In the genomic region with DNA sequence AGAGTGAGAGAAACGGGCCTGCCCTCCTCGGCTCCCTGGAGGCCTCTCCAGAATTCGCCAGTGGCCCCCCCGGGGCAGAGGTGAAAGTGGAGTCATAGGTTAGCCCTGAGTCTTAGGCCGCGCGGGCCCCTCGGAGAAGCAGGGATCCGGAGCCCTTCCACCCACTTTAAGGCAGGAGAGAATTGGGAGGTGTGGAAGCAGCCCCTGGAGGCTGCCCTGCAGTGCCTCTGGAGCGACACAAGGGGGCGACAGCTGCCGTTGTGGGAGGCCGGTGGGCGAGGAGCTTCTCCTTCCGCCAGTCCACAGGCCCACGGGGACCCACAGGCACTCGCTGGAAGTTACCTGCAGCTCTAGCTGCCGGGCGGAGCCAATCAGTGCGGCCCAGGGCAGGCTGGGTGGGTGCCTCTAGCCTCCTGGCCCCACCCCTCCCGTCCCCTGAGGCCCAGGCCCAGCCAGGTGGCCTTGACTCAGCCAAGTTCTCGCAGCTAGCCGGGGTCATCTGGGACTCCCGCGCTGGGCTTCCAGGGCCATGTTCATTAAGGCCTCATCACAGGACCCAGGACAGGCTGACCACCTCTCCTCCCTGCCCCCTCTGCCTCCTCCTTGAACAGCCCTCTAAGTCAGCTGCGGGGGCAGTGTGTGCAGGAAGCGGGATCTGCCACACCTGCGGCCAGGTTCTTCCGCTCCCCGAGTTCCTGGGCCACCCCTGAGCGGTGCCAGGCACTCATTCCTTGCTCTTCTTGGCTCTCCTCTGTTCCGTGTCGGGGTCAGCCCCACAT, we compare ENCODE assay signal across 8 cellular contexts. TPM values are rescaled to one million over a fixed set of nuclear protein-coding genes. Genes with fewer than 3 reads are reported as not detected.
DNase-seq lines count a peak whose midpoint lies in the region; ATAC-seq and TF ChIP-seq lines count a peak whose summit lies in the region.

No MANE protein-coding gene starts in this region.

- ATAC-seq in Panc1 (peak; percentile 13; the same call in 1 of the 2 replicates), sciatic nerve (peak; percentile 44), GM21526 (IDR thresholded peaks at IDR 0.05; ENCODE audit: low FRiP score, unreplicated experiment) (no peak), GM21360 (IDR thresholded peaks at IDR 0.05; ENCODE audit: unreplicated experiment) (no peak)

- intact Hi-C loops in Panc1 (cut with micrococcal nuclease; ENCODE audit: unreplicated experiment), result no loop called here
- intact Hi-C loops in sciatic nerve (cut with DNase I), result loop anchor here (5.0 to 10.0 kb wide), 2 partner anchors 740 to 1013 kb away; no protein-coding TSS in a partner anchor

- no peaks in the 10 kb centered on the region for H3K9me3 ChIP-seq in Panc1 (ENCODE audit: control insufficient read depth, insufficient read depth, low read depth, low read length)

- POLR2A ChIA-PET in Panc1 (lab: Charles Lee), result no interaction called here

- DNase-seq in Panc1 (ENCODE audit: low read depth, low spot score) (no peak), activated gamma-delta T cell (lab: John Stamatoyannopoulos, UW) (peak; percentile 54), germinal center (ENCODE audit: low spot score) (peak; percentile 46), sciatic nerve (ENCODE audit: low spot score) (no peak), COLO829 (ENCODE audit: low spot score) (no peak)

- peaks cover 32% of the 10 kb centered on the region for H3K4me1 ChIP-seq in Panc1 (ENCODE audit: control insufficient read depth, insufficient read depth, low read length)

- CTCF ChIA-PET in Panc1 (lab: Charles Lee), result interaction anchor here (0.6 to 1.4 kb wide), 3 partner anchors 9 to 38 kb away, joined by 3 to 8 read pairs (median 6); no protein-coding TSS in a partner anchor

- TF ChIP-seq CTCF in GM12872 (IDR thresholded peaks at IDR 0.05; ENCODE audit: insufficient read depth, low read depth, low read length) (peak; percentile 95), Panc1 (IDR thresholded peaks at IDR 0.05) (peak; percentile 94)

- in situ Hi-C loops in Panc1 (cut with HindIII; ENCODE audit: low pct_unique_long_range_greater_than_20kb, low sequenced_read_pairs), result no loop called here

- no TSS peak for BruUV-seq in Panc1 (replicated peaks; lab: Mats Ljungman, UMichigan)

- H3K27ac ChIP-seq in Panc1 (ENCODE audit: low read length), result peak overlapping the region; percentile 29; the same call in 1 of the 2 replicates

- H3K36me3 ChIP-seq in Panc1 (ENCODE audit: control insufficient read depth, insufficient read depth, low read length), result no peaks in the 10 kb centered on the region

- H3K27me3 ChIP-seq in Panc1 (ENCODE audit: control insufficient read depth, insufficient read depth, low read length), result no peaks in the 10 kb centered on the region

- H3K4me3 ChIP-seq in Panc1 (ENCODE audit: low read depth in 2 of 2, low read length in 2 of 2), result no peak overlapping the region

RNA-seq across cellular contexts. Expression of a gene that starts 5.0 kb away (rescaled TPM):
- total RNA-seq in Panc1 (2021; ENCODE audit: unreplicated experiment) (104 TPM), sciatic nerve (45.5 TPM)
- polyA plus RNA-seq in Panc1 (2012; ENCODE audit: insufficient read length), result 172 TPM

RNA-seq across cellular contexts. Expression of a gene that starts 29.2 kb away (rescaled TPM):
- total RNA-seq in Panc1 (2021; ENCODE audit: unreplicated experiment), result 252 TPM
- 741 TPM for polyA plus RNA-seq in Panc1 (2012; ENCODE audit: insufficient read length)
- total RNA-seq in sciatic nerve, result 92.7 TPM

RNA-seq across cellular contexts. Expression of a gene that starts 39.3 kb away (rescaled TPM):
- total RNA-seq in Panc1 (2021; ENCODE audit: unreplicated experiment), result 3.1 TPM
- polyA plus RNA-seq in Panc1 (2012; ENCODE audit: insufficient read length), result 3.1 TPM
- total RNA-seq in sciatic nerve, result not detected

Comparison
In these comparisons a context has a peak if more than half of its experiments do, and no peak if none do; other contexts are left out.
1. ATAC-seq: peak in Panc1 (single experiment) and sciatic nerve (single experiment); none in GM21526 (single experiment) and GM21360 (single experiment).
2. DNase-seq: peak in activated gamma-delta T cell (single experiment) and germinal center (single experiment); none in Panc1 (single experiment), sciatic nerve (single experiment) and COLO829 (single experiment).